Comparison of ENCODE assay signal across 8 cellular contexts in the genomic region with DNA sequence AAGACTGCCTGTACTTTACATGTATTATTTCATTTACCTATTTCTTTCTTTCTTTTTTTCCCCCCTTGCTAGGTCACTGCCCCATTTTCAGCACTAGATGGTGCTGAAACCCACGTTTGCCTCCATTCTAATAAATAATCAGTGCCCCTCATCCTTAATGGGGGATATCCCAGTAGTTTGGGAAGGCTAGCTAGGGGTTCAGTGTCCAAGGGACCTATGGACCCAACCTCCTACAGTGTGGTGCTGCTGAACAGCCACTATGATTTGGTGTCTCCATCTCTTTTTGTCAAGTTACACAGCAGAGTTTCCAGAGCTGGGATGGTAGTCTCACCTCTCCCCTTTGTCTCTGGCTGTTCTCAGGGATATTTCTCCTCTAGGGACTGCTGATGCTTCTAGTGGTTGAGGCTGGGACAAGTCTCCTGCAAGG. TPM values are rescaled to one million over a fixed set of nuclear protein-coding genes. Genes with fewer than 3 reads are reported as not detected.
DNase-seq lines count a peak whose midpoint lies in the region; ATAC-seq and TF ChIP-seq lines count a peak whose summit lies in the region.

No MANE protein-coding gene starts in this region.

- H3K36me3 ChIP-seq in PC-9 (ENCODE audit: low read depth) (no peaks in the 10 kb centered on the region), upper lobe of left lung (no peaks in the 10 kb centered on the region)

- POLR2A ChIA-PET in PC-9 (lab: Charles Lee; ENCODE audit: unreplicated experiment): no interaction called here

- TF ChIP-seq POLR2A in upper lobe of left lung (IDR thresholded peaks at IDR 0.05): no peak

- peak; percentile 65 for TF ChIP-seq CTCF in GM12865 (IDR thresholded peaks at IDR 0.05; ENCODE audit: insufficient read depth, low read depth, low read length, missing control alignments)
- TF ChIP-seq CTCF in PC-9 (conservative IDR thresholded peaks at IDR 0.05): peak; percentile 82
- peak; percentile 75 for TF ChIP-seq CTCF in foreskin fibroblast (IDR thresholded peaks at IDR 0.05; ENCODE audit: low read depth, low read length)
- TF ChIP-seq CTCF in upper lobe of left lung (IDR thresholded peaks at IDR 0.05): peak in 5 of 6 experiments; percentile 22 to 60 (median 44)

- intact Hi-C loops in PC-9 (cut with micrococcal nuclease; ENCODE audit: unreplicated experiment): loop anchor here (2.0 to 5.0 kb wide), 3 partner anchors 51 to 1000 kb away; no protein-coding TSS in a partner anchor

- no peak overlapping the region for H2AFZ ChIP-seq in PC-9

- H3K27me3 ChIP-seq in PC-9 (ENCODE audit: insufficient read depth, low read depth): no peaks in the 10 kb centered on the region
- no peaks in the 10 kb centered on the region for H3K27me3 ChIP-seq in upper lobe of left lung

- no peaks in the 10 kb centered on the region for H4K20me1 ChIP-seq in PC-9 (ENCODE audit: insufficient read depth)

- no peak for TF ChIP-seq EP300 in upper lobe of left lung (IDR thresholded peaks at IDR 0.05)

- H3K27ac ChIP-seq in PC-9 (no peak overlapping the region), upper lobe of left lung (no peak overlapping the region)

- H3K9me2 ChIP-seq in PC-9 (ENCODE audit: insufficient read depth): no peaks in the 10 kb centered on the region

- ATAC-seq in upper lobe of left lung (ENCODE audit: low FRiP score in 2 of 2): peak in 1 of 2 donors; percentile 44

- H3F3A ChIP-seq in PC-9 (ENCODE audit: insufficient read depth, low read depth): no peaks in the 10 kb centered on the region

- H3K4me2 ChIP-seq in PC-9: no peak overlapping the region

- no peak overlapping the region for H3K4me3 ChIP-seq in GM12865 (ENCODE audit: low read depth, low read length)
- no peak overlapping the region for H3K4me3 ChIP-seq in PC-9
- H3K4me3 ChIP-seq in foreskin fibroblast (ENCODE audit: low read depth in 1 of 2, low read length in 2 of 2): no peak overlapping the region
- no peak overlapping the region for H3K4me3 ChIP-seq in upper lobe of left lung

- DNase-seq in AG08395 (ENCODE audit: low spot score) (peak; percentile 44), GM12865 (ENCODE audit: low read depth) (peak; percentile 34), PC-9 (peak in 1 of 2 experiments; percentile 32), foreskin fibroblast (peak in 1 of 2 donors; percentile 65), upper lobe of left lung (no peak), T-helper 9 cell (no peak), islet precursor cell (no peak)
- DNase-seq in stimulated activated CD8-positive, alpha-beta memory T cell treated with anti-CD3 and anti-CD28 coated beads, Interleukin-4, amount 100 ng/mL, for 48 hours: no peak

- H3K9me3 ChIP-seq in PC-9 (ENCODE audit: insufficient read depth, low read depth) (no peaks in the 10 kb centered on the region), upper lobe of left lung (no peaks in the 10 kb centered on the region)

- H3K79me2 ChIP-seq in PC-9 (ENCODE audit: low read depth): no peaks in the 10 kb centered on the region

- BruUV-seq in PC-9 (replicated peaks; lab: Mats Ljungman, UMichigan): no TSS peak

- H3K4me1 ChIP-seq in PC-9 (replicated peaks; ENCODE audit: insufficient read depth): peaks cover 15% of the 10 kb centered on the region; the same call in 1 of the 2 replicates
- H3K4me1 ChIP-seq in upper lobe of left lung: peaks cover 0 to 9% (median 4%) of the 10 kb centered on the region in 4 donors

- 5 to 6% methylated on average over 1 of the region's 1 CpG for WGBS in upper lobe of left lung, 2 donors

- CTCF ChIA-PET in PC-9 (lab: Charles Lee): no interaction called here

RNA-seq across cellular contexts. Expression of a gene that starts 6.5 kb away (rescaled TPM):
- 2.4 and 3.3 TPM in 2 replicates for total RNA-seq in PC-9 (2021)
- total RNA-seq in upper lobe of left lung: 10 to 100 TPM; 10.3 to 28.2 (median 15.8) TPM

RNA-seq across cellular contexts. Expression of a gene that starts 7.8 kb away (rescaled TPM):
- total RNA-seq in PC-9 (2021) (0.31 and 1.2 TPM in 2 replicates), upper lobe of left lung (1 to 10 TPM in 5 of 6 donors, not detected in 1; 2.4 to 9.5 (median 5.3) TPM)

Comparison
In these comparisons a context has a peak if more than half of its experiments do, and no peak if none do; other contexts are left out.
1. DNase-seq: peak in AG08395 (single experiment) and GM12865 (single experiment); none in upper lobe of left lung (0 of 2), stimulated activated CD8-positive, alpha-beta memory T cell treated with anti-CD3 and anti-CD28 coated beads, Interleukin-4, amount 100 ng/mL, for 48 hours (single experiment), T-helper 9 cell (single experiment) and islet precursor cell (single experiment).
2. Peak in every context shown above with its lines, with median percentiles within 50 percentile points of each other: CTCF ChIP-seq.